In genomic region chr5:150285114-150285513, GRCh38 we compare ENCODE assay signal across 21 cellular contexts. TPM values are rescaled to one million over a fixed set of nuclear protein-coding genes. Genes with fewer than 3 reads are reported as not detected.
DNase-seq lines count a peak whose midpoint lies in the region; ATAC-seq and TF ChIP-seq lines count a peak whose summit lies in the region.
"Had no signal": no experiment of that assay in that cellular context is flagged by ENCODE, and none has a peak within 500 bp of the region (broad histone marks: within the 10 kb centered on the region; RNA-seq: fewer than 3 reads in every experiment).

No MANE protein-coding gene starts in this region.

- no peak overlapping the region for H3K4me2 ChIP-seq in hepatocyte
- H3K4me2 ChIP-seq: BLaER1, PC-9 had no signal

- H3K27me3 ChIP-seq in brain microvascular endothelial cell (replicated peaks) = no peaks in the 10 kb centered on the region
- H3K27me3 ChIP-seq in spleen (replicated peaks in 1 of 7) = peaks cover 0 to 7% (median 0%) of the 10 kb centered on the region in 7 donors
- no peaks in the 10 kb centered on the region for H3K27me3 ChIP-seq in hepatocyte
- H3K27me3 ChIP-seq: BLaER1, MG63, SJSA1 had no signal

- TF ChIP-seq CTCF in brain microvascular endothelial cell (IDR thresholded peaks at IDR 0.05; ENCODE audit: low read depth, low read length, missing control alignments) (no peak), fibroblast of mammary gland (conservative IDR thresholded peaks at IDR 0.05; ENCODE audit: control insufficient read depth, insufficient read depth, low read depth, low read length) (no peak), spleen (IDR thresholded peaks at IDR 0.05 in 8 of 11, conservative IDR thresholded peaks at IDR 0.05 in 3 of 11) (no peak), hepatocyte (IDR thresholded peaks at IDR 0.05; ENCODE audit: poor library complexity) (no peak)

- H3K27ac ChIP-seq in brain microvascular endothelial cell (no peak overlapping the region), spleen (no peak overlapping the region), hepatocyte (no peak overlapping the region)
- H3K27ac ChIP-seq: BLaER1, PC-9, SJSA1 had no signal

- TF ChIP-seq POLR2A in spleen (IDR thresholded peaks at IDR 0.05) = no peak

- H3K9me3 ChIP-seq in spleen (no peaks in the 10 kb centered on the region), hepatocyte (ENCODE audit: low read depth) (no peaks in the 10 kb centered on the region)
- H3K9me3 ChIP-seq: BLaER1, MG63, SJSA1 had no signal

- H3K4me3 ChIP-seq in brain microvascular endothelial cell (ENCODE audit: low read depth, low read length) (no peak overlapping the region), fibroblast of mammary gland (ENCODE audit: control insufficient read depth, low read depth, low read length) (no peak overlapping the region), spleen (no peak overlapping the region), hepatocyte (no peak overlapping the region)
- H3K4me3 ChIP-seq: BLaER1, MG63, PC-9, SJSA1 had no signal

- H3K36me3 ChIP-seq in brain microvascular endothelial cell (replicated peaks) (no peaks in the 10 kb centered on the region), spleen (no peaks in the 10 kb centered on the region), hepatocyte (replicated peaks; ENCODE audit: insufficient read depth, low read depth) (no peaks in the 10 kb centered on the region)
- H3K36me3 ChIP-seq: BLaER1, MG63, SJSA1 had no signal

- intact Hi-C loops in spleen (cut with DNase I; ENCODE audit: low total_unique reads) = no loop called here

- no peaks in the 10 kb centered on the region for H4K20me1 ChIP-seq in hepatocyte (ENCODE audit: insufficient read depth, poor library complexity, severe bottlenecking)
- H4K20me1 ChIP-seq: BLaER1 had no signal

- DNase-seq in HT1080 (ENCODE audit: low read depth) (peak; percentile 44), brain microvascular endothelial cell (peak; percentile 22), fibroblast of mammary gland (ENCODE audit: low read depth) (peak; percentile 59), spleen (peak; percentile 57), NCI-H2107 (lab: John Stamatoyannopoulos, UW) (no peak), hepatocyte (ENCODE audit: low spot score) (no peak)
- DNase-seq in stimulated activated CD4-positive, alpha-beta T cell treated with anti-CD3 and anti-CD28 coated beads, Interleukin-15, amount 100 ng/mL, for 24 hours = no peak
- DNase-seq: CD4-positive, CD25-positive, alpha-beta regulatory T cell; DMS53; GF-D8; KG1; MG63; NCI-H2029; NCI-H446 treated with DMSO at 0.1 percent for 48 hours; NCI-H526; PC-9; Right ventricle myocardium superior; RPMI8226 had no signal

- H3K4me1 ChIP-seq in spleen (peaks cover 0 to 5% (median 0%) of the 10 kb centered on the region in 6 donors), hepatocyte (ENCODE audit: insufficient read depth) (no peaks in the 10 kb centered on the region)

- H3K79me2 ChIP-seq in hepatocyte = no peaks in the 10 kb centered on the region

- no peak for ATAC-seq in GM21367 (IDR thresholded peaks at IDR 0.05; ENCODE audit: unreplicated experiment)

- no peaks in the 10 kb centered on the region for H3K9me2 ChIP-seq in hepatocyte (replicated peaks; ENCODE audit: insufficient read depth)

- 82 to 99% (median 92%) methylated on average over 6 to 7 of the region's 7 CpGs for WGBS in spleen, 5 donors
- WGBS in hepatocyte (ENCODE audit: low lambda C conversion rate, missing lambda C conversion rate) = 80% methylated on average over 7 of the region's 7 CpGs

- in situ Hi-C loops in brain microvascular endothelial cell (cut with HindIII; ENCODE audit: low pct_ligation_motif_present, low sequenced_read_pairs) = no loop called here

- no peak overlapping the region for H2AFZ ChIP-seq in hepatocyte
- H2AFZ ChIP-seq: PC-9 had no signal

RNA-seq across cellular contexts. Expression of gene CAMK2A, which starts 4.5 kb away (rescaled TPM):
- total RNA-seq in HT1080 (2014; rRNA removed; shearing (Covaris generic)) = not detected in 2 replicates
- 0.02 TPM in 1 of 2 replicates, not detected in the other for polyA plus RNA-seq in HT1080 (2015; cell fraction: cytosol; rRNA removed)
- 0.15 TPM in 1 of 2 replicates, not detected in the other for polyA plus RNA-seq in HT1080 (2015; cell fraction: nucleus; rRNA removed)
- total RNA-seq in spleen (1 to 10 TPM in 2 of 7 donors, under 1 TPM in 4, not detected in 1; 0.32 to 1.1 (median 0.73) TPM), hepatocyte (0.88 and 2.6 TPM in 2 replicates)
- polyA plus RNA-seq in spleen (under 1 TPM in 2 of 3 donors, not detected in 1; 0.03 to 0.10 TPM), hepatocyte (1.0 and 1.2 TPM in 2 replicates)
- total RNA-seq: CD4-positive, CD25-positive, alpha-beta regulatory T cell; SJSA1 had no signal
- polyA plus RNA-seq: CD4-positive, CD25-positive, alpha-beta regulatory T cell had no signal

RNA-seq across cellular contexts. Expression of gene ARSI, which starts 17.6 kb away (rescaled TPM):
- total RNA-seq in HT1080 (2014; rRNA removed; shearing (Covaris generic)) = 0.20 and 0.82 TPM in 2 replicates
- polyA plus RNA-seq in HT1080 (2015; cell fraction: cytosol; rRNA removed) = 1.2 and 1.5 TPM in 2 replicates
- 1.7 and 5.3 TPM in 2 replicates for polyA plus RNA-seq in HT1080 (2015; cell fraction: nucleus; rRNA removed)
- 1 to 10 TPM in 5 of 7 donors, under 1 TPM in 2; 0.67 to 3.8 (median 1.1) TPM for total RNA-seq in spleen
- polyA plus RNA-seq in spleen = under 1 TPM; 0.07 to 0.38 (median 0.30) TPM
- total RNA-seq in hepatocyte = 18.4 and 27.9 TPM in 2 replicates
- polyA plus RNA-seq in hepatocyte = 27.1 and 42.8 TPM in 2 replicates
- total RNA-seq: CD4-positive, CD25-positive, alpha-beta regulatory T cell had no signal
- polyA plus RNA-seq: CD4-positive, CD25-positive, alpha-beta regulatory T cell had no signal

Comparison
In these comparisons a context has a peak if more than half of its experiments do, and no peak if none do; other contexts are left out.
1. DNase-seq: peak in HT1080 (single experiment), brain microvascular endothelial cell (single experiment), fibroblast of mammary gland (single experiment) and spleen (single experiment); none in stimulated activated CD4-positive, alpha-beta T cell treated with anti-CD3 and anti-CD28 coated beads, Interleukin-15, amount 100 ng/mL, for 24 hours (single experiment), NCI-H2107 (single experiment) and hepatocyte (single experiment).